Comparison of ENCODE assay signal across 12 cellular contexts in the genomic region with DNA sequence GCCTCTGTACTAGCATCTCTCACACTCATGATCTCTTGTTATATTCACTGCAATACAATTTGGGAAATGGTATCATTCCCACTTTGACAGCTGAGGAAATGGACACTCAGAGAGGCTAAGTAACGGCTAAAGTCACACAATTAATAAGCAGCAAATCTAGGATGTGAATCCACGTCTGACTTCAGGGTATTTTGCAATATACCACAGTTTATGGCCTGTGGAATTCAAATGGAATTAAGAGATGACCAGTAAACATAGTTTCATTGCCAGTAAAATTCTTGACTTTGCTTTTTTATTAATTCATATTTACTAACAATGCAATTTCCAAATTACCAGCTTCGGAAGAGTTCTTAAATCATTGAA.
DNase-seq lines count a peak whose midpoint lies in the region; ATAC-seq, FAIRE-seq and TF ChIP-seq lines count a peak whose summit lies in the region.
"Had no signal": no experiment of that assay in that cellular context is flagged by ENCODE, and none has a peak within 500 bp of the region (broad histone marks: within the 10 kb centered on the region; RNA-seq: fewer than 3 reads in every experiment).

No MANE protein-coding gene starts in this region.

- no peak overlapping the region for H3K4me3 Mint-ChIP-seq in astrocyte (ENCODE audit: unreplicated experiment)
- H3K4me3 Mint-ChIP-seq in effector memory CD8-positive, alpha-beta T cell: no peak overlapping the region

- intact Hi-C loops in left ventricle myocardium inferior (cut with micrococcal nuclease): no loop called here
- intact Hi-C loops in left cardiac atrium (cut with DNase I): no loop called here
- intact Hi-C loops in left lung (cut with DNase I): no loop called here

- no peak overlapping the region for H3K27ac Mint-ChIP-seq in astrocyte (ENCODE audit: unreplicated experiment)
- no peak overlapping the region for H3K27ac Mint-ChIP-seq in effector memory CD8-positive, alpha-beta T cell

- H3K27ac ChIP-seq in left ventricle myocardium inferior (replicated peaks): peak overlapping the region; percentile 100
- H3K27ac ChIP-seq in astrocyte (ENCODE audit: low read depth, low read length): no peak overlapping the region
- peak overlapping the region in 1 of 2 donors; percentile 62 for H3K27ac ChIP-seq in left lung
- no peak overlapping the region for H3K27ac ChIP-seq in coronary artery

- H3K4me1 Mint-ChIP-seq in astrocyte (ENCODE audit: low read depth, unreplicated experiment): peaks cover 18% of the 10 kb centered on the region
- peaks cover 0 to 11% of the 10 kb centered on the region in 2 donors for H3K4me1 Mint-ChIP-seq in effector memory CD8-positive, alpha-beta T cell (ENCODE audit: low read depth in 2 of 2)

- ATAC-seq in left cardiac atrium: no peak
- ATAC-seq in left lung: peak; percentile 31
- ATAC-seq in effector memory CD8-positive, alpha-beta T cell (replicated peaks): no peak

- H3K9me3 Mint-ChIP-seq in astrocyte (ENCODE audit: unreplicated experiment): peaks cover 4% of the 10 kb centered on the region
- no peaks in the 10 kb centered on the region for H3K9me3 Mint-ChIP-seq in effector memory CD8-positive, alpha-beta T cell

- no peaks in the 10 kb centered on the region for H4K20me1 ChIP-seq in astrocyte (ENCODE audit: insufficient read depth, low read length)

- no peak overlapping the region for H3K4me2 ChIP-seq in astrocyte (ENCODE audit: low read length)

- no peak for DNase-seq in left ventricle myocardium inferior
- no peak for DNase-seq in left cardiac atrium
- peak; percentile 72 for DNase-seq in astrocyte (ENCODE audit: low read depth)
- no peak for DNase-seq in left lung
- no peak for DNase-seq in NCI-H446 treated with DMSO at 0.1 percent for 48 hours (lab: John Stamatoyannopoulos, UW)
- no peak for DNase-seq in NCI-H446 (lab: John Stamatoyannopoulos, UW)
- DNase-seq in effector memory CD8-positive, alpha-beta T cell: no peak
- DNase-seq in coronary artery (ENCODE audit: low spot score): no peak
- DNase-seq: activated CD4-positive, alpha-beta T cell treated with anti-CD3 and anti-CD28 coated beads, Interleukin-2, amount 50 U/mL, for 48 hours; activated gamma-delta T cell; central memory CD4-positive, alpha-beta T cell had no signal

- H3K36me3 ChIP-seq in left ventricle myocardium inferior: no peaks in the 10 kb centered on the region
- H3K36me3 ChIP-seq in astrocyte (ENCODE audit: insufficient read depth, low read length): no peaks in the 10 kb centered on the region
- no peaks in the 10 kb centered on the region for H3K36me3 ChIP-seq in left lung

- H3K79me2 ChIP-seq in astrocyte (ENCODE audit: insufficient read depth, low read length): no peaks in the 10 kb centered on the region

- H3K27me3 ChIP-seq in left ventricle myocardium inferior (ENCODE audit: low read depth) (no peaks in the 10 kb centered on the region), astrocyte (ENCODE audit: insufficient read depth, low read length) (no peaks in the 10 kb centered on the region), left lung (no peaks in the 10 kb centered on the region)

- TF ChIP-seq CTCF in left ventricle myocardium inferior (IDR thresholded peaks at IDR 0.05; ENCODE audit: borderline replicate concordance) (no peak), astrocyte (IDR thresholded peaks at IDR 0.05; ENCODE audit: insufficient read depth, low read depth, low read length) (no peak), left lung (IDR thresholded peaks at IDR 0.05) (no peak), coronary artery (IDR thresholded peaks at IDR 0.05) (no peak)

- FAIRE-seq in astrocyte (lab: Jason Lieb, UNC): no peak
- FAIRE-seq: TTC549 had no signal

- H3K9ac ChIP-seq in astrocyte (ENCODE audit: low read length): no peak overlapping the region

- H3K9me3 ChIP-seq in left ventricle myocardium inferior (replicated peaks) (no peaks in the 10 kb centered on the region), astrocyte (ENCODE audit: insufficient read depth, low read depth, low read length) (no peaks in the 10 kb centered on the region), left lung (no peaks in the 10 kb centered on the region)

- no peak overlapping the region for H2AFZ ChIP-seq in astrocyte (ENCODE audit: low read depth, low read length)

- no peak overlapping the region for H3K4me3 ChIP-seq in left ventricle myocardium inferior
- no peak overlapping the region for H3K4me3 ChIP-seq in astrocyte (ENCODE audit: insufficient read depth, low read depth, low read length)
- H3K4me3 ChIP-seq in left lung: no peak overlapping the region
- no peak overlapping the region for H3K4me3 ChIP-seq in coronary artery

- no peaks in the 10 kb centered on the region for H3K36me3 Mint-ChIP-seq in astrocyte (ENCODE audit: low read depth, unreplicated experiment)
- no peaks in the 10 kb centered on the region for H3K36me3 Mint-ChIP-seq in effector memory CD8-positive, alpha-beta T cell (ENCODE audit: insufficient read depth)

- peaks cover 73% of the 10 kb centered on the region for H3K4me1 ChIP-seq in left ventricle myocardium inferior
- peaks cover 18% of the 10 kb centered on the region for H3K4me1 ChIP-seq in astrocyte (ENCODE audit: insufficient read depth, low read length)
- H3K4me1 ChIP-seq in left lung: peaks cover 4 to 10% of the 10 kb centered on the region in 2 donors

- peaks cover 2% of the 10 kb centered on the region for H3K27me3 Mint-ChIP-seq in astrocyte (ENCODE audit: low read depth, unreplicated experiment)
- peaks cover 0 to 14% of the 10 kb centered on the region in 2 donors for H3K27me3 Mint-ChIP-seq in effector memory CD8-positive, alpha-beta T cell
